Comparison of ENCODE assay signal across 17 cellular contexts in genomic region chr11:57313071-57313787, GRCh38. TPM values are rescaled to one million over a fixed set of nuclear protein-coding genes. Genes with fewer than 3 reads are reported as not detected.
DNase-seq lines count a peak whose midpoint lies in the region; TF ChIP-seq lines count a peak whose summit lies in the region.
"Had no signal": no experiment of that assay in that cellular context is flagged by ENCODE, and none has a peak within 500 bp of the region (broad histone marks: within the 10 kb centered on the region; RNA-seq: fewer than 3 reads in every experiment).

No MANE protein-coding gene starts in this region.

- no peaks in the 10 kb centered on the region for H3K9me3 ChIP-seq in transverse colon

- no peaks in the 10 kb centered on the region for H3K27me3 ChIP-seq in transverse colon

- POLR2A ChIA-PET in RWPE1 (lab: Yijun Ruan, JAX; ENCODE audit: low non-redundant PET) (interaction anchor here (2.1 kb wide), 1 partner anchor 8 kb away, joined by 10 read pairs; no protein-coding TSS in a partner anchor), HEK293T (lab: Yijun Ruan, JAX) (interaction anchor here (2.3 kb wide), 1 partner anchor 22 kb away, joined by 7 read pairs; the partner anchor contains the start of gene SSRP1)

- DNase-seq in RWPE1 (ENCODE audit: low spot score) = no peak
- DNase-seq in epithelial cell of prostate (ENCODE audit: low read depth, low spot score) = no peak
- DNase-seq in mucosa of gallbladder (ENCODE audit: low spot score) = peak; percentile 47
- DNase-seq in transverse colon = no peak
- DNase-seq in activated CD8-positive, alpha-beta memory T cell treated with anti-CD3 and anti-CD28 coated beads for 24 hours = no peak
- no peak for DNase-seq in HEK293T (ENCODE audit: extremely low spot score)
- no peak for DNase-seq in G401 (ENCODE audit: low spot score)
- DNase-seq: central memory CD4-positive, alpha-beta T cell; effector CD4-positive, alpha-beta T cell; NCI-H1436; OCI-M1; stimulated activated naive CD8-positive, alpha-beta T cell treated with anti-CD3 and anti-CD28 coated beads, Interleukin-15, Interleukin-2, amounts not matched to agents 100 U/mL and 50 U/mL, for 24 hours had no signal

- TF ChIP-seq CTCF in RWPE1 (conservative IDR thresholded peaks at IDR 0.05; ENCODE audit: low read depth) (no peak), transverse colon (IDR thresholded peaks at IDR 0.05) (no peak)

- CTCF ChIA-PET in RWPE1 (lab: Yijun Ruan, JAX) = no interaction called here
- CTCF ChIA-PET in HEK293T (lab: Yijun Ruan, JAX) = no interaction called here

- H3K27ac ChIP-seq in RWPE1 (peak overlapping the region; percentile 97), epithelial cell of prostate (peak overlapping the region; percentile 78), transverse colon (peak overlapping the region in 3 of 4 donors; percentile 87 to 93 (median 88))

- no peak for TF ChIP-seq EP300 in transverse colon (IDR thresholded peaks at IDR 0.05; ENCODE audit: low read depth)

- no peak overlapping the region for H3K4me3 ChIP-seq in transverse colon

- H3K4me1 ChIP-seq in transverse colon = peaks cover 20 to 67% (median 48%) of the 10 kb centered on the region in 4 donors

- H3K36me3 ChIP-seq in transverse colon = peaks cover 0 to 26% (median 6%) of the 10 kb centered on the region in 4 donors

- intact Hi-C loops in transverse colon (cut with DNase I; ENCODE audit: low total_unique reads) = no loop called here

- no peak for TF ChIP-seq POLR2A in transverse colon (IDR thresholded peaks at IDR 0.05)

- in situ Hi-C loops in transverse colon (cut with MboI; ENCODE audit: low pct_ligation_motif_present in 1 of 4, low pct_unique_long_range_greater_than_20kb in 1 of 4, low sequenced_read_pairs in 3 of 4) (no loop called here), G401 (cut with HindIII; ENCODE audit: low sequenced_read_pairs) (no loop called here)

- 79% methylated on average over 19 of the region's 26 CpGs; no CpG with 5 or more reads in 1 of the 2 donors for WGBS in transverse colon (ENCODE audit: low coverage in 1 of 2), 2 donors

TF ChIP-seq in HEK293T, 16 proteins besides CTCF, POLR2A, EP300 and RAD21:
- TF ChIP-seq ARNT (IDR thresholded peaks at IDR 0.05) = no peak
- no peak for TF ChIP-seq SUZ12 (IDR thresholded peaks at IDR 0.05)
- no peak for TF ChIP-seq BHLHE40 (IDR thresholded peaks at IDR 0.05; ENCODE audit: borderline replicate concordance)
- no peak for TF ChIP-seq TARDBP (IDR thresholded peaks at IDR 0.05)
- no peak for TF ChIP-seq ELF4 (IDR thresholded peaks at IDR 0.05)
- no peak for TF ChIP-seq CTBP1 (IDR thresholded peaks at IDR 0.05; ENCODE audit: borderline replicate concordance)
- no peak for TF ChIP-seq PKNOX1 (IDR thresholded peaks at IDR 0.05)
- no peak for TF ChIP-seq SP1 (IDR thresholded peaks at IDR 0.05)
- no peak for TF ChIP-seq L3MBTL2 (conservative IDR thresholded peaks at IDR 0.05)
- TF ChIP-seq FOXA1 (IDR thresholded peaks at IDR 0.05) = no peak
- TF ChIP-seq FOXM1 (IDR thresholded peaks at IDR 0.05; ENCODE audit: borderline replicate concordance) = no peak
- no peak for TF ChIP-seq FOXK2 (IDR thresholded peaks at IDR 0.05)
- no peak for TF ChIP-seq HDGF (IDR thresholded peaks at IDR 0.05; ENCODE audit: borderline replicate concordance)
- no peak for TF ChIP-seq ZNF384 (IDR thresholded peaks at IDR 0.05)
- no peak for TF ChIP-seq NFRKB (IDR thresholded peaks at IDR 0.05)
- TF ChIP-seq LEF1 (IDR thresholded peaks at IDR 0.05; ENCODE audit: borderline replicate concordance) = no peak

RNA-seq across cellular contexts. Expression of gene TNKS1BP1, which starts 11.5 kb away (rescaled TPM):
- 226 TPM for total RNA-seq in mucosa of gallbladder
- total RNA-seq in transverse colon = 100 to 1,000 TPM in 3 of 4 donors, 10 to 100 TPM in 1; 74.3 to 122 (median 119) TPM
- total RNA-seq in G401 (2014; rRNA removed; shearing (Covaris generic)) = 36.0 and 46.3 TPM in 2 replicates

RNA-seq across cellular contexts. Expression of gene SSRP1, which starts 22.5 kb away (rescaled TPM):
- 61.8 TPM for total RNA-seq in mucosa of gallbladder
- total RNA-seq in transverse colon = 10 to 100 TPM; 32.0 to 59.4 (median 45.5) TPM
- 194 and 208 TPM in 2 replicates for total RNA-seq in G401 (2014; rRNA removed; shearing (Covaris generic))

RNA-seq across cellular contexts. Expression of gene P2RX3, which starts 24.9 kb away (rescaled TPM):
- 0.40 TPM for total RNA-seq in mucosa of gallbladder
- not detected for total RNA-seq in transverse colon
- 7.1 and 11.4 TPM in 2 replicates for total RNA-seq in G401 (2014; rRNA removed; shearing (Covaris generic))
- total RNA-seq: activated T-helper 1 cell treated with anti-CD3 and anti-CD28 coated beads, Interleukin-12 subunit alpha, Interleukin-12 subunit beta, Interleukin-2, Interleukin-4 antibody, amounts not matched to agents 30 ng/mL and 10 ng/mL and 1 ng/mL, durations not matched to agents 14 hours and 24 hours and 36 hours; HT-29; kidney epithelial cell; LHCN-M2; mononuclear cell had no signal
